ENCODE assay signal across 22 cellular contexts in the genomic region with DNA sequence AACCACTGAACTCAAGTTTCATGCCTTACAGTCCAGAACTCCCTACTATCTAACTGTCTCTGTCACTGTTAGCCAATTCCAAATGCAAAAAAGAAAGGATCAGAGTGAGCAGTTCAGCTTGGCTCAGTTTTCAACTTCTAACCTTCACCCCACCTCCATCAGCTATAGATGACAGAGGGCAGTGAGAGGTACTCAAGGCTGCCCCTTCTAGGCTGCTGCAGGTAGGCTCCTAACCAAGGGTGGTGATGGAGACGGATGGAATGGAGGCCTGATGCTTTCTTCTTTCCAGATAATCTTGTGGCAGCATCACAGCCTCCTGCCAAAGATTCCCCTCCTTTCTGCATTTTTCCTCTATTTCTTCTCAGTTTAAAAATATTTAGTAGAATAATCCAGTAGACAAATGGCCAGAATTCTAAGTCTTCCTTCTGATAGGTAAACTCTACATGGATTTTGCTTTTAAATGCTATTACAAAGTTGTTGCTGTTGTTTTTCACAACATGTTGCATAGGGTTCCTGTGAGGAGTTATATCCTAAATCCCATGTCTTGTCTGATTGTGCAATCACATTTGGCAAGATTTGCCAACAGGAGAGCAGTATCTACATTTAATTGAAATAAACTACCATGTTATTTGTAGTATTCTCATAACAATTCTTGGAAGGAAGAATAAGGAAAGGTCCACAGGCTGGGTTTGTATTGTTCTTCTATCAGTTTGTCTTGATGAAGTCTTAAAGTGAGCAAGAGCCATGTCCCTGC.
DNase-seq lines count a peak whose midpoint lies in the region; ATAC-seq, FAIRE-seq and TF ChIP-seq lines count a peak whose summit lies in the region.
"Had no signal": no experiment of that assay in that cellular context is flagged by ENCODE, and none has a peak within 500 bp of the region (broad histone marks: within the 10 kb centered on the region; RNA-seq: fewer than 3 reads in every experiment).

No MANE protein-coding gene starts in this region.

- no peaks in the 10 kb centered on the region for H4K20me1 ChIP-seq in GM23338 (replicated peaks; ENCODE audit: insufficient read depth)
- H4K20me1 ChIP-seq in astrocyte (ENCODE audit: insufficient read depth, low read length), result no peaks in the 10 kb centered on the region

- TF ChIP-seq POLR2A in esophagus muscularis mucosa (IDR thresholded peaks at IDR 0.05; ENCODE audit: low read depth), result no peak

- H3F3A ChIP-seq in GM23338 (replicated peaks; ENCODE audit: low read depth), result no peaks in the 10 kb centered on the region

- no peak overlapping the region for H3K9ac ChIP-seq in astrocyte (ENCODE audit: low read length)

- ATAC-seq in GM23338 (peak; percentile 74), GM21786 (IDR thresholded peaks at IDR 0.05; ENCODE audit: unreplicated experiment) (no peak)
- ATAC-seq: GM12878 had no signal

- H3K27me3 ChIP-seq in GM23338 (ENCODE audit: insufficient read depth) (no peaks in the 10 kb centered on the region), H7 (ENCODE audit: control insufficient read depth, insufficient read depth, low read length) (no peaks in the 10 kb centered on the region), astrocyte (ENCODE audit: insufficient read depth, low read length) (no peaks in the 10 kb centered on the region), esophagus muscularis mucosa (no peaks in the 10 kb centered on the region)
- H3K27me3 ChIP-seq: BE2C had no signal

- H3K9me3 ChIP-seq in astrocyte (ENCODE audit: insufficient read depth, low read depth, low read length) (no peaks in the 10 kb centered on the region), esophagus muscularis mucosa (no peaks in the 10 kb centered on the region)
- H3K9me3 ChIP-seq: BE2C had no signal

- peaks cover 3% of the 10 kb centered on the region; the same call in 1 of the 2 replicates for H3K9me2 ChIP-seq in GM23338 (ENCODE audit: insufficient read depth)

- 58% methylated on average over 1 of the region's 1 CpG for WGBS in esophagus muscularis mucosa

- H3K36me3 Mint-ChIP-seq in GM23338 (ENCODE audit: low read depth), result no peaks in the 10 kb centered on the region; the same call in 2 of the 3 replicates
- H3K36me3 Mint-ChIP-seq in astrocyte (ENCODE audit: low read depth, unreplicated experiment), result peaks cover 7% of the 10 kb centered on the region
- H3K36me3 Mint-ChIP-seq in activated naive CD4-positive, alpha-beta T cell treated with anti-CD3 and anti-CD28 coated beads, Interleukin-2, amount 10 ng/mL, durations not matched to agents 7 days and 5 days, result no peaks in the 10 kb centered on the region
- H3K36me3 Mint-ChIP-seq: CD4-positive, CD25-positive, alpha-beta regulatory T cell; CD8-positive, alpha-beta memory T cell had no signal

- TF ChIP-seq EP300 in esophagus muscularis mucosa (IDR thresholded peaks at IDR 0.05), result no peak

- H3K79me2 ChIP-seq in GM23338 (replicated peaks; ENCODE audit: insufficient read depth) (no peaks in the 10 kb centered on the region), astrocyte (ENCODE audit: insufficient read depth, low read length) (no peaks in the 10 kb centered on the region)

- H3K4me3 Mint-ChIP-seq in GM23338 (no peak overlapping the region), astrocyte (ENCODE audit: unreplicated experiment) (no peak overlapping the region)
- H3K4me3 Mint-ChIP-seq in activated naive CD4-positive, alpha-beta T cell treated with anti-CD3 and anti-CD28 coated beads, Interleukin-2, amount 10 ng/mL, durations not matched to agents 7 days and 5 days, result no peak overlapping the region
- H3K4me3 Mint-ChIP-seq: CD4-positive, CD25-positive, alpha-beta regulatory T cell; CD8-positive, alpha-beta memory T cell had no signal

- FAIRE-seq in astrocyte (lab: Jason Lieb, UNC), result no peak
- FAIRE-seq: A204.1, GM12878 had no signal

- no peaks in the 10 kb centered on the region for H3K36me3 ChIP-seq in GM23338 (ENCODE audit: insufficient read depth)
- no peaks in the 10 kb centered on the region for H3K36me3 ChIP-seq in H7 (replicated peaks; ENCODE audit: control insufficient read depth, insufficient read depth, low read length)
- H3K36me3 ChIP-seq in astrocyte (ENCODE audit: insufficient read depth, low read length), result no peaks in the 10 kb centered on the region
- H3K36me3 ChIP-seq in esophagus muscularis mucosa, result no peaks in the 10 kb centered on the region
- H3K36me3 ChIP-seq: BE2C had no signal

- H3K4me1 Mint-ChIP-seq in GM23338 (no peaks in the 10 kb centered on the region), astrocyte (ENCODE audit: low read depth, unreplicated experiment) (peaks cover 30% of the 10 kb centered on the region)
- H3K4me1 Mint-ChIP-seq in activated naive CD4-positive, alpha-beta T cell treated with anti-CD3 and anti-CD28 coated beads, Interleukin-2, amount 10 ng/mL, durations not matched to agents 7 days and 5 days, result no peaks in the 10 kb centered on the region
- H3K4me1 Mint-ChIP-seq: CD4-positive, CD25-positive, alpha-beta regulatory T cell; CD8-positive, alpha-beta memory T cell had no signal

- peaks cover 3% of the 10 kb centered on the region; the same call in 1 of the 3 replicates for H3K9me3 Mint-ChIP-seq in GM23338
- H3K9me3 Mint-ChIP-seq in astrocyte (ENCODE audit: unreplicated experiment), result no peaks in the 10 kb centered on the region
- no peaks in the 10 kb centered on the region for H3K9me3 Mint-ChIP-seq in activated naive CD4-positive, alpha-beta T cell treated with anti-CD3 and anti-CD28 coated beads, Interleukin-2, amount 10 ng/mL, durations not matched to agents 7 days and 5 days

- H3K27me3 Mint-ChIP-seq in GM23338 (ENCODE audit: insufficient read depth, low read depth, poor library complexity) (peaks cover 5% of the 10 kb centered on the region), astrocyte (ENCODE audit: low read depth, unreplicated experiment) (peaks cover 3% of the 10 kb centered on the region)
- no peaks in the 10 kb centered on the region for H3K27me3 Mint-ChIP-seq in activated naive CD4-positive, alpha-beta T cell treated with anti-CD3 and anti-CD28 coated beads, Interleukin-2, amount 10 ng/mL, durations not matched to agents 7 days and 5 days
- H3K27me3 Mint-ChIP-seq: CD8-positive, alpha-beta memory T cell had no signal

- H3K4me3 ChIP-seq in GM23338 (no peak overlapping the region), H7 (ENCODE audit: insufficient read depth, low read depth, low read length) (no peak overlapping the region), astrocyte (ENCODE audit: insufficient read depth, low read depth, low read length) (no peak overlapping the region), esophagus muscularis mucosa (no peak overlapping the region)
- H3K4me3 ChIP-seq: GM12878 had no signal

- H3K27ac ChIP-seq in GM23338 (ENCODE audit: low read depth), result no peak overlapping the region
- no peak overlapping the region for H3K27ac ChIP-seq in astrocyte (ENCODE audit: low read depth, low read length)
- no peak overlapping the region for H3K27ac ChIP-seq in esophagus muscularis mucosa (replicated peaks in 1 of 4)

- H3K27ac Mint-ChIP-seq in GM23338 (no peak overlapping the region), astrocyte (ENCODE audit: unreplicated experiment) (peak overlapping the region; percentile 73)
- H3K27ac Mint-ChIP-seq in activated naive CD4-positive, alpha-beta T cell treated with anti-CD3 and anti-CD28 coated beads, Interleukin-2, amount 10 ng/mL, durations not matched to agents 7 days and 5 days, result no peak overlapping the region
- H3K27ac Mint-ChIP-seq: CD4-positive, CD25-positive, alpha-beta regulatory T cell had no signal

- intact Hi-C loops in esophagus muscularis mucosa (cut with DNase I), result no loop called here

- TF ChIP-seq CTCF in GM23338 (conservative IDR thresholded peaks at IDR 0.05; ENCODE audit: low read depth in 2 of 2) (peak in 1 of 2 experiments; percentile 42; a peak in 2 of 4 replicates), astrocyte (IDR thresholded peaks at IDR 0.05; ENCODE audit: insufficient read depth, low read depth, low read length) (no peak), esophagus muscularis mucosa (IDR thresholded peaks at IDR 0.05) (no peak)

- no peaks in the 10 kb centered on the region for H3K4me1 ChIP-seq in GM23338 (ENCODE audit: insufficient read depth)
- H3K4me1 ChIP-seq in astrocyte (ENCODE audit: insufficient read depth, low read length), result no peaks in the 10 kb centered on the region
- no peaks in the 10 kb centered on the region for H3K4me1 ChIP-seq in esophagus muscularis mucosa

- H2AFZ ChIP-seq in GM23338, result no peak overlapping the region
- no peak overlapping the region for H2AFZ ChIP-seq in astrocyte (ENCODE audit: low read depth, low read length)

- DNase-seq in GM23338 (ENCODE audit: low spot score) (peak; percentile 11), H7 (peak; percentile 10), astrocyte (ENCODE audit: low read depth) (no peak), esophagus muscularis mucosa (ENCODE audit: extremely low spot score) (peak; percentile 50), NCI-H526 (lab: John Stamatoyannopoulos, UW) (no peak)
- DNase-seq in activated naive CD4-positive, alpha-beta T cell treated with Interleukin-2 at 50 U/mL for 16 hours, result no peak
- DNase-seq in activated naive CD4-positive, alpha-beta T cell treated with anti-CD3 and anti-CD28 coated beads, Interleukin-2, amount 10 ng/mL, durations not matched to agents 7 days and 5 days, result no peak
- DNase-seq: ACHN; BE2C; C1 segment of cervical spinal cord; CD4-positive, CD25-positive, alpha-beta regulatory T cell; CD8-positive, alpha-beta memory T cell; COR-L47; DMS 273 treated with DMSO at 0.1 percent for 48 hours; DND-41; EL; GOT3; HCEC 1CT; KBM-7 had no signal

- CTCF ChIA-PET in activated naive CD4-positive, alpha-beta T cell treated with anti-CD3 and anti-CD28 coated beads, Interleukin-2, amount 10 ng/mL, durations not matched to agents 7 days and 5 days (lab: Charles Lee), result no interaction called here

- H3K4me2 ChIP-seq in GM23338 (no peak overlapping the region), astrocyte (ENCODE audit: low read length) (no peak overlapping the region)

TF ChIP-seq in GM23338, 12 proteins besides CTCF, POLR2A, EP300 and RAD21 (continues in another document):
- TF ChIP-seq, protein P1, sequence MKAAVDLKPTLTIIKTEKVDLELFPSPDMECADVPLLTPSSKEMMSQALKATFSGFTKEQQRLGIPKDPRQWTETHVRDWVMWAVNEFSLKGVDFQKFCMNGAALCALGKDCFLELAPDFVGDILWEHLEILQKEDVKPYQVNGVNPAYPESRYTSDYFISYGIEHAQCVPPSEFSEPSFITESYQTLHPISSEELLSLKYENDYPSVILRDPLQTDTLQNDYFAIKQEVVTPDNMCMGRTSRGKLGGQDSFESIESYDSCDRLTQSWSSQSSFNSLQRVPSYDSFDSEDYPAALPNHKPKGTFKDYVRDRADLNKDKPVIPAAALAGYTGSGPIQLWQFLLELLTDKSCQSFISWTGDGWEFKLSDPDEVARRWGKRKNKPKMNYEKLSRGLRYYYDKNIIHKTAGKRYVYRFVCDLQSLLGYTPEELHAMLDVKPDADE (IDR thresholded peaks at IDR 0.05), result no peak
- TF ChIP-seq ZNF114 (CRISPR knock-in tag; IDR thresholded peaks at IDR 0.05) (no peak), CREB1 (CRISPR knock-in tag; IDR thresholded peaks at IDR 0.05; ENCODE audit: low read depth) (no peak), ZNF331 (CRISPR knock-in tag; IDR thresholded peaks at IDR 0.05; ENCODE audit: low read depth) (no peak), NANOG (IDR thresholded peaks at IDR 0.05; ENCODE audit: borderline replicate concordance) (no peak)

Comparison
In these comparisons a context has a peak if more than half of its experiments do, and no peak if none do; other contexts are left out.
1. DNase-seq: peak in GM23338 (single experiment), H7 (single experiment) and esophagus muscularis mucosa (single experiment); none in astrocyte (single experiment), activated naive CD4-positive, alpha-beta T cell treated with Interleukin-2 at 50 U/mL for 16 hours (single experiment), NCI-H526 (0 of 2) and activated naive CD4-positive, alpha-beta T cell treated with anti-CD3 and anti-CD28 coated beads, Interleukin-2, amount 10 ng/mL, durations not matched to agents 7 days and 5 days (single experiment).